8 cellular contexts compared by ENCODE assay signal in genomic region chr6:42217523-42218367, GRCh38. TPM values are rescaled to one million over a fixed set of nuclear protein-coding genes. Genes with fewer than 3 reads are reported as not detected.
A peak's percentile ranks its signal among the peaks of the same experiment; 100 is the strongest.
DNase-seq lines count a peak whose midpoint lies in the region; ATAC-seq and TF ChIP-seq lines count a peak whose summit lies in the region.

Gene MRPS10, minus strand, starts transcription at chr6:42217861. Its CDS starts 12 bp downstream, at chr6:42217849.

- peak within 1 kb of the TSS; percentile 99 for H3K4me3 Mint-ChIP-seq in CD8-positive, alpha-beta T cell

- 10 to 11% methylated on average over 29 of the region's 29 CpGs for WGBS in lung, 2 donors

- POLR2A ChIA-PET in CD8-positive, alpha-beta T cell (lab: Charles Lee) = interaction anchor here (0.6 to 1.4 kb wide), 6 partner anchors 14 to 1210 kb away, joined by 3 to 6 read pairs (median 3); partner anchors contain the start of genes ABCC10 and TRERF1

- peak within 1 kb of the TSS; percentile 63 for H3K27ac ChIP-seq in CD8-positive, alpha-beta T cell (ENCODE audit: low read depth, low read length)
- H3K27ac ChIP-seq in lung (ENCODE audit: low read depth in 1 of 2, low read length in 1 of 2) = peak within 1 kb of the TSS; percentile 58 to 76

- peaks cover 6% of the 10 kb centered on the region for H3K36me3 ChIP-seq in CD8-positive, alpha-beta T cell (ENCODE audit: insufficient read depth, low read length)
- peaks cover 3 to 7% of the 10 kb centered on the region in 2 donors for H3K36me3 ChIP-seq in lung (ENCODE audit: control insufficient read depth in 2 of 2, insufficient read depth in 2 of 2, low read length in 2 of 2)

- CTCF ChIA-PET in CD8-positive, alpha-beta T cell (lab: Charles Lee) = interaction anchor here (0.9 to 1.6 kb wide), 13 partner anchors 15 to 761 kb away, joined by 3 to 10 read pairs (median 3); partner anchors contain the start of genes BYSL, MED20 and PEX6

- no peaks in the 10 kb centered on the region for H3K27me3 Mint-ChIP-seq in CD8-positive, alpha-beta T cell (ENCODE audit: low read depth)

- H3K4me3 ChIP-seq in CD8-positive, alpha-beta T cell (ENCODE audit: low read depth, low read length) = peak within 1 kb of the TSS; percentile 70
- peak within 1 kb of the TSS; percentile 67 for H3K4me3 ChIP-seq in lung

- peaks cover 25% of the 10 kb centered on the region for H3K4me1 Mint-ChIP-seq in CD8-positive, alpha-beta T cell (ENCODE audit: low read depth)

- peak within 1 kb of the TSS; percentile 97 for H3K27ac Mint-ChIP-seq in CD8-positive, alpha-beta T cell

- H3K36me3 Mint-ChIP-seq in CD8-positive, alpha-beta T cell = peaks cover 16% of the 10 kb centered on the region

- peak; percentile 81 to 92 (median 89) for DNase-seq in CD8-positive, alpha-beta T cell
- DNase-seq in HS-27A (ENCODE audit: low read depth) (peak; percentile 90), NK-92 (lab: John Stamatoyannopoulos, UW; ENCODE audit: unreplicated experiment) (peak; percentile 44), lung (ENCODE audit: low spot score) (peak; percentile 95)
- peak; percentile 76 to 80 for DNase-seq in activated CD8-positive, alpha-beta memory T cell treated with anti-CD3 and anti-CD28 coated beads for 1 hour (ENCODE audit: extremely low read depth in 1 of 2, low read depth in 1 of 2)
- peak; percentile 82 for DNase-seq in effector CD8-positive, alpha-beta T cell (lab: John Stamatoyannopoulos, UW)
- DNase-seq in stimulated activated CD4-positive, alpha-beta T cell treated with anti-CD3 and anti-CD28 coated beads, TNF-alpha, amount 100 ng/mL, for 4 hours (ENCODE audit: low read depth in 3 of 3) = peak; percentile 73 to 87 (median 81)

- peak; percentile 99 for ATAC-seq in CD8-positive, alpha-beta T cell
- ATAC-seq in GM19467 (IDR thresholded peaks at IDR 0.05; ENCODE audit: unreplicated experiment) (peak; percentile 93), lung (ENCODE audit: insufficient read depth, low FRiP score) (peak; percentile 96)

- TF ChIP-seq CTCF in CD8-positive, alpha-beta T cell (IDR thresholded peaks at IDR 0.05) = no peak
- no peak for TF ChIP-seq CTCF in lung (IDR thresholded peaks at IDR 0.05; ENCODE audit: control extremely low read depth, extremely low read depth)

- intact Hi-C loops in CD8-positive, alpha-beta T cell (cut with DNase I, micrococcal nuclease) = loop anchor here (1.0 to 5.0 kb wide), 15 partner anchors 167 to 1210 kb away; partner anchors contain the start of genes BYSL (in 2 of the 2), KLHDC3 (in 2 of the 2), MED20 (in 2 of the 2) and TFEB (in 2 of the 2)

- peaks cover 8% of the 10 kb centered on the region for H3K4me1 ChIP-seq in CD8-positive, alpha-beta T cell (ENCODE audit: insufficient read depth, low read length)
- no peaks in the 10 kb centered on the region for H3K4me1 ChIP-seq in lung (ENCODE audit: control insufficient read depth in 2 of 2, insufficient read depth in 2 of 2, low read length in 2 of 2)

- no peaks in the 10 kb centered on the region for H3K27me3 ChIP-seq in CD8-positive, alpha-beta T cell (ENCODE audit: insufficient read depth, low read length)
- H3K27me3 ChIP-seq in lung (ENCODE audit: control insufficient read depth, insufficient read depth) = no peaks in the 10 kb centered on the region

- H3K9me3 ChIP-seq in CD8-positive, alpha-beta T cell (ENCODE audit: low read length) = no peaks in the 10 kb centered on the region
- H3K9me3 ChIP-seq in lung (ENCODE audit: control insufficient read depth in 2 of 2, insufficient read depth in 1 of 2, low read length in 1 of 2) = no peaks in the 10 kb centered on the region

- no peaks in the 10 kb centered on the region for H3K9me3 Mint-ChIP-seq in CD8-positive, alpha-beta T cell

RNA-seq across cellular contexts. Expression of gene MRPS10, which starts in this region (rescaled TPM):
- total RNA-seq in CD8-positive, alpha-beta T cell = 10 to 100 TPM; 17.0 to 17.4 TPM
- 10 to 100 TPM; 23.7 to 26.5 TPM for total RNA-seq in lung
- 10 to 100 TPM; 19.7 to 21.3 TPM for polyA plus RNA-seq in lung

Comparison
In these comparisons a context has a peak if more than half of its experiments do, and no peak if none do; other contexts are left out.
1. Peak in every context shown above with its lines: DNase-seq, ATAC-seq, H3K4me3 ChIP-seq and H3K27ac ChIP-seq.
2. DNase-seq: peak in every context shown above with its lines; median percentile 95 in lung; 90 in HS-27A; 89 in CD8-positive, alpha-beta T cell; 82 in effector CD8-positive, alpha-beta T cell; 81 in stimulated activated CD4-positive, alpha-beta T cell treated with anti-CD3 and anti-CD28 coated beads, TNF-alpha, amount 100 ng/mL, for 4 hours; 78 in activated CD8-positive, alpha-beta memory T cell treated with anti-CD3 and anti-CD28 coated beads for 1 hour; 44 in NK-92.